In the genomic region with DNA sequence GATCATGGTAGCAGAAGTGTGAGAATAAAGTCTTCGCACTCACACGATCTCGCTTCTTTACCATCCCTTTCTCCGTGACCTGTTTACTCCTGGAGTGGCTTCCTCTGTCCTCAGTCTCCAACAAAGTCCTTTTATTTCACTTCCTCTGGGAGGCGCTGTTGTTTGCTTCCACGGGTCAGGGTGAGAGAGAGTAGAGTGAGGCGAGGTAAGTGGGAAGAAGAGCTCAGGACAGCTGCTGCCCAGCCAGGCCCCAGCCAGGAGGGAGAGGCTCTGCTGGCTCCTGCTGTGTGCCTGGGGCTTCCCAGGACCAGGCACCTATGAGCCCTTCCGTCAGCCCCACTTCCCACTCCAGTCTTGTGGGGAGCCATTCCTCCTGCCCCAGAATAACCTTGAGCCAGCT, we compare ENCODE assay signal across 15 cellular contexts.
A peak's percentile ranks its signal among the peaks of the same experiment; 100 is the strongest.
DNase-seq lines count a peak whose midpoint lies in the region; ATAC-seq and TF ChIP-seq lines count a peak whose summit lies in the region.
"Had no signal": no experiment of that assay in that cellular context is flagged by ENCODE, and none has a peak within 500 bp of the region (broad histone marks: within the 10 kb centered on the region; RNA-seq: fewer than 3 reads in every experiment).

No MANE protein-coding gene starts in this region.

- no peak overlapping the region for H3K27ac Mint-ChIP-seq in chondrocyte (ENCODE audit: unreplicated experiment)
- no peak overlapping the region for H3K27ac Mint-ChIP-seq in stimulated activated memory B cell treated with anti-CD40 and anti-IgM and Interleukin-4, amounts not matched to agents 10 μg/mL and 1 μg/mL and 100 μg/mL, for 72 hours
- no peak overlapping the region for H3K27ac Mint-ChIP-seq in effector memory CD8-positive, alpha-beta T cell
- H3K27ac Mint-ChIP-seq: brain; memory B cell; stimulated activated naive CD8-positive, alpha-beta T cell treated with anti-CD3 and anti-CD28 coated beads, Interleukin-15, amount 100 ng/mL, for 72 hours had no signal

- no peaks in the 10 kb centered on the region for H3K27me3 ChIP-seq in esophagus squamous epithelium
- no peaks in the 10 kb centered on the region for H3K27me3 ChIP-seq in ascending aorta

- H3K9me3 ChIP-seq in esophagus squamous epithelium (no peaks in the 10 kb centered on the region), ascending aorta (no peaks in the 10 kb centered on the region)
- H3K9me3 ChIP-seq: heart right ventricle had no signal

- no peaks in the 10 kb centered on the region for H3K36me3 Mint-ChIP-seq in chondrocyte (ENCODE audit: low read depth)
- H3K36me3 Mint-ChIP-seq in stimulated activated memory B cell treated with anti-CD40 and anti-IgM and Interleukin-4, amounts not matched to agents 10 μg/mL and 1 μg/mL and 100 μg/mL, for 72 hours: no peaks in the 10 kb centered on the region
- H3K36me3 Mint-ChIP-seq in effector memory CD8-positive, alpha-beta T cell (ENCODE audit: insufficient read depth): no peaks in the 10 kb centered on the region
- H3K36me3 Mint-ChIP-seq: brain; CD4-positive, alpha-beta memory T cell; memory B cell had no signal

- ATAC-seq in stimulated activated memory B cell treated with anti-CD40 and anti-IgM and Interleukin-4, amounts not matched to agents 10 μg/mL and 1 μg/mL and 100 μg/mL, for 72 hours: no peak
- ATAC-seq in effector memory CD8-positive, alpha-beta T cell (replicated peaks): no peak
- ATAC-seq: heart right ventricle; stimulated activated naive CD8-positive, alpha-beta T cell treated with anti-CD3 and anti-CD28 coated beads, Interleukin-15, amount 100 ng/mL, for 72 hours had no signal

- 70 to 93% methylated on average over 5 to 8 of the region's 8 CpGs for WGBS in esophagus squamous epithelium, 2 donors

- no peaks in the 10 kb centered on the region for H3K36me3 ChIP-seq in esophagus squamous epithelium
- H3K36me3 ChIP-seq in ascending aorta: no peaks in the 10 kb centered on the region
- H3K36me3 ChIP-seq: heart right ventricle had no signal

- H3K4me1 ChIP-seq in esophagus squamous epithelium (peaks cover 0 to 18% (median 0%) of the 10 kb centered on the region in 3 donors), ascending aorta (no peaks in the 10 kb centered on the region)
- H3K4me1 ChIP-seq: heart right ventricle, parathyroid adenoma had no signal

- no peaks in the 10 kb centered on the region for H3K27me3 Mint-ChIP-seq in chondrocyte (ENCODE audit: low read depth)
- no peaks in the 10 kb centered on the region for H3K27me3 Mint-ChIP-seq in stimulated activated memory B cell treated with anti-CD40 and anti-IgM and Interleukin-4, amounts not matched to agents 10 μg/mL and 1 μg/mL and 100 μg/mL, for 72 hours
- H3K27me3 Mint-ChIP-seq in effector memory CD8-positive, alpha-beta T cell: peaks cover 5 to 8% of the 10 kb centered on the region in 2 donors
- H3K27me3 Mint-ChIP-seq: stimulated activated naive CD8-positive, alpha-beta T cell treated with anti-CD3 and anti-CD28 coated beads, Interleukin-15, amount 100 ng/mL, for 72 hours had no signal

- H3K4me3 ChIP-seq in GM12864 (ENCODE audit: low read depth, low read length) (no peak overlapping the region), esophagus squamous epithelium (no peak overlapping the region), ascending aorta (no peak overlapping the region)
- H3K4me3 ChIP-seq: heart right ventricle had no signal

- no peaks in the 10 kb centered on the region for H3K9me3 Mint-ChIP-seq in chondrocyte (ENCODE audit: low read depth)
- no peaks in the 10 kb centered on the region for H3K9me3 Mint-ChIP-seq in stimulated activated memory B cell treated with anti-CD40 and anti-IgM and Interleukin-4, amounts not matched to agents 10 μg/mL and 1 μg/mL and 100 μg/mL, for 72 hours
- H3K9me3 Mint-ChIP-seq in effector memory CD8-positive, alpha-beta T cell: no peaks in the 10 kb centered on the region
- H3K9me3 Mint-ChIP-seq: brain; CD4-positive, alpha-beta memory T cell; stimulated activated naive CD8-positive, alpha-beta T cell treated with anti-CD3 and anti-CD28 coated beads, Interleukin-15, amount 100 ng/mL, for 72 hours had no signal

- in situ Hi-C loops in ACHN (cut with HindIII; ENCODE audit: low pct_ligation_motif_present, low pct_unique_long_range_greater_than_20kb, low sequenced_read_pairs): no loop called here

- no peak overlapping the region for H3K27ac ChIP-seq in esophagus squamous epithelium
- no peak overlapping the region for H3K27ac ChIP-seq in ascending aorta
- H3K27ac ChIP-seq: heart right ventricle, parathyroid adenoma had no signal

- TF ChIP-seq CTCF in GM12864 (IDR thresholded peaks at IDR 0.05; ENCODE audit: low read depth, low read length, missing control alignments) (peak; percentile 33), chondrocyte (IDR thresholded peaks at IDR 0.05) (peak; percentile 47), esophagus squamous epithelium (IDR thresholded peaks at IDR 0.05) (no peak), ascending aorta (IDR thresholded peaks at IDR 0.05) (no peak)

- DNase-seq in ACHN (peak; percentile 2), GM12864 (ENCODE audit: low read depth) (no peak), NCI-H1092 (lab: John Stamatoyannopoulos, UW) (peak; percentile 56), chondrocyte (ENCODE audit: low spot score) (no peak), esophagus squamous epithelium (lab: John Stamatoyannopoulos, UW) (no peak), ascending aorta (ENCODE audit: low spot score in 2 of 2) (no peak)
- no peak for DNase-seq in effector memory CD8-positive, alpha-beta T cell
- DNase-seq: CD4-positive, alpha-beta memory T cell; heart right ventricle; stimulated activated CD4-positive, alpha-beta T cell treated with anti-CD3 and anti-CD28 coated beads, Interleukin-1b, Interleukin-23, amount 100 ng/mL, for 48 hours had no signal

- intact Hi-C loops in esophagus squamous epithelium (cut with DNase I) (no loop called here), ascending aorta (cut with DNase I) (no loop called here)

- TF ChIP-seq POLR2A in esophagus squamous epithelium (IDR thresholded peaks at IDR 0.05): no peak

- H3K4me3 Mint-ChIP-seq in chondrocyte (ENCODE audit: unreplicated experiment): no peak overlapping the region
- no peak overlapping the region for H3K4me3 Mint-ChIP-seq in stimulated activated memory B cell treated with anti-CD40 and anti-IgM and Interleukin-4, amounts not matched to agents 10 μg/mL and 1 μg/mL and 100 μg/mL, for 72 hours
- H3K4me3 Mint-ChIP-seq in effector memory CD8-positive, alpha-beta T cell: no peak overlapping the region
- H3K4me3 Mint-ChIP-seq: brain; CD4-positive, alpha-beta memory T cell; memory B cell; stimulated activated naive CD8-positive, alpha-beta T cell treated with anti-CD3 and anti-CD28 coated beads, Interleukin-15, amount 100 ng/mL, for 72 hours had no signal

- H3K4me1 Mint-ChIP-seq in chondrocyte (ENCODE audit: low read depth): no peaks in the 10 kb centered on the region
- no peaks in the 10 kb centered on the region for H3K4me1 Mint-ChIP-seq in stimulated activated memory B cell treated with anti-CD40 and anti-IgM and Interleukin-4, amounts not matched to agents 10 μg/mL and 1 μg/mL and 100 μg/mL, for 72 hours
- no peaks in the 10 kb centered on the region for H3K4me1 Mint-ChIP-seq in effector memory CD8-positive, alpha-beta T cell (ENCODE audit: low read depth in 2 of 2)
- H3K4me1 Mint-ChIP-seq: CD4-positive, alpha-beta memory T cell; memory B cell; stimulated activated naive CD8-positive, alpha-beta T cell treated with anti-CD3 and anti-CD28 coated beads, Interleukin-15, amount 100 ng/mL, for 72 hours had no signal

Comparison
In these comparisons a context has a peak if more than half of its experiments do, and no peak if none do; other contexts are left out.
1. DNase-seq: peak in ACHN (single experiment) and NCI-H1092 (single experiment); none in GM12864 (single experiment), chondrocyte (single experiment), effector memory CD8-positive, alpha-beta T cell (0 of 3), esophagus squamous epithelium (single experiment) and ascending aorta (0 of 2).
2. CTCF ChIP-seq: peak in GM12864 (single experiment) and chondrocyte (single experiment); none in esophagus squamous epithelium (0 of 6) and ascending aorta (0 of 3).